In the genomic region with DNA sequence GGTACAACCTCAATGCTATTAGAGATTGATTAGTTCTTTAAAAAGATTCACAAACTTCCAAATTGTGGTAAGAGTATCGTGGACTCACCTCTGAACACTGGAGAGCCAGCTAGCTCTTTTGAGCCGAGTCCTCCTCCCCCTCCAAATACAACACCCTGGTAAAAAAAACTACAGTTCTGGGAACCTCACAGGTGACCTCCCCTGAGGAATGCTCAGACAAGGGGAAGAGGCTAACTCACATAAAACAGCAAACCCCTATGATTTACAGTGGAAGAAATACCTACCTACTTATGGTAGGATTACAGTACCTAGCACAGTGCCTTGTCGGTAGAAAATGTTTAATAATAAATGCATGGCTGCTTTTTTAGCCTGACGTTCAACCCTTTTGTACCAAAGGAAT, we compare ENCODE assay signal across 21 cellular contexts.
"Had no signal": no experiment of that assay in that cellular context is flagged by ENCODE, and none has a peak within 500 bp of the region (broad histone marks: within the 10 kb centered on the region; RNA-seq: fewer than 3 reads in every experiment).

No MANE protein-coding gene starts in this region.

- DNase-seq: activated CD4-positive, alpha-beta T cell treated with anti-CD3 and anti-CD28 coated beads for 4 hours; activated CD8-positive, alpha-beta memory T cell treated with anti-CD3 and anti-CD28 coated beads, Interleukin-2, amount 10 ng/mL, durations not matched to agents 7 days and 5 days; activated gamma-delta T cell; activated naive CD4-positive, alpha-beta T cell treated with anti-CD3 and anti-CD28 coated beads for 36 hours; activated T-cell treated with anti-CD3 and anti-CD28 coated beads, Interleukin-2, amount 50 U/mL, for 4 hours; amygdala; Karpas-422; NCI-H146; NCI-H187 treated with DMSO at 0.1 percent for 48 hours; NCI-H2081 treated with DMSO at 0.1 percent for 48 hours; NCI-H226; NCI-H526; NCI-H82; Right ventricle myocardium superior; SW 1271 had no signal

- H3K27ac ChIP-seq: RWPE1, SJSA1 had no signal

- H3K9me3 ChIP-seq: SJSA1 had no signal

- H3K4me3 ChIP-seq: SJSA1 had no signal

- H3K27me3 ChIP-seq: SJSA1 had no signal

- ATAC-seq: activated CD4-positive, CD25-positive, alpha-beta regulatory T cell treated with anti-CD3 and anti-CD28 coated beads, Interleukin-2, amount 50 U/mL, for 24 hours; activated CD8-positive, alpha-beta memory T cell treated with anti-CD3 and anti-CD28 coated beads, Interleukin-2, amount 10 ng/mL, durations not matched to agents 7 days and 5 days; activated T-cell treated with anti-CD3 and anti-CD28 coated beads, Interleukin-2, amount 50 U/mL, for 4 hours; activated T-helper 17 cell treated with anti-CD3 and anti-CD28 coated beads, Interleukin-2, amount 50 U/mL, for 72 hours; SK-N-SH treated with all-trans-retinoic acid at 6 μM for 48 hours had no signal

- FAIRE-seq: astrocyte had no signal
